Comparison of ENCODE assay signal across 8 cellular contexts in the genomic region with DNA sequence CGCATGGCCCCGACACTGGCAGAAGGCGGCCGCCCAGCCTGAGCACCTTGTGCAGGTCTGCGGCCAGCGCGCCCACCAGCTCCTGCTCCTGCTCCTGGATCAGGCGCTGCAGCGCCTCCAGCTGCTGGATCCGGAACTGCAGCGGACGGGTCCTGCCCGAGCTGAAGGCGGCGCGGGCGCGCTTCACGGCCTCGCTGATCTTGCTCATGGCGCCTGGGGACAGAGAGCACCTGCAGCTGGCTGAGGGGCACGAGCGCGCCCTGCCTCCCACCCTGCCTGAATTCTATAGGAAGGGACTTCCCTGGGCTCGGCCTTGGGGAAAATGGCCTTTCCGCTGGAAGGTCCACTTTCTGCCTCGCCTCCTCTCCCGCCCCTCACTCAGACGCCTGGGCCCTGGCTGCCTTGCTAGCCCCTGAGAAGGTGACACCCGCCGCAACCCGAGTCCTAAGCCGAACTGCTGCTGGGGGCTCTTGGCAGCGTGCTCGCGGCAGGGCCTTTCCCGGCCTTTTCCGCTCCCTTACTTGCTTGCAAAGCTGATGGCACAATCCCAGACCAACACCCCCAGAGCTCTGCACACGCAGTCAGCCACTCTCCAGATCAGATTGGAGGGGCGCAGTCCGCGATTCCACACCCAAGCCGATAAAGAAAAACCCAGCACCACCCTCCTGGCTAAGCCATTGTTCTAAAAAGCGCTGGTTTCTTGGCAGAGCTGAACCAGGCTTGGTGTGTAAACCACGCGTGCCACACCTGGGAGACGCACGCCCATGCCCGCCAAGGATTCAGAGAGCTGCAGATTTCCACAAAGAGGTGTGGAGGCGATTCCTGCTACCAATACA. TPM values are rescaled to one million over a fixed set of nuclear protein-coding genes. Genes with fewer than 3 reads are reported as not detected.
DNase-seq lines count a peak whose midpoint lies in the region; ATAC-seq and TF ChIP-seq lines count a peak whose summit lies in the region.

No MANE protein-coding gene starts in this region.

- no peak for TF ChIP-seq EP300 in neural cell (conservative IDR thresholded peaks at IDR 0.05; ENCODE audit: poor library complexity, severe bottlenecking)

- ATAC-seq in CD4-positive, alpha-beta T cell (ENCODE audit: poor library complexity), result peak; percentile 99
- ATAC-seq in PC-3 (peak; percentile 11; the same call in 1 of the 2 replicates), GM19328 (IDR thresholded peaks at IDR 0.05; ENCODE audit: unreplicated experiment) (no peak)

- no peaks in the 10 kb centered on the region for H3K27me3 ChIP-seq in CD4-positive, alpha-beta T cell (ENCODE audit: control insufficient read depth, insufficient read depth, low read length)
- no peaks in the 10 kb centered on the region for H3K27me3 ChIP-seq in PC-3 (ENCODE audit: low read length)
- H3K27me3 ChIP-seq in neural cell (ENCODE audit: insufficient read depth, low read depth, low read length), result no peaks in the 10 kb centered on the region

- no peaks in the 10 kb centered on the region for H3F3A ChIP-seq in PC-3 (ENCODE audit: low read length, unreplicated experiment)
- no peaks in the 10 kb centered on the region for H3F3A ChIP-seq in neural cell (ENCODE audit: insufficient read depth, low read length, poor library complexity, severe bottlenecking)

- peaks cover 33% of the 10 kb centered on the region for H3K4me1 ChIP-seq in PC-3 (ENCODE audit: insufficient read depth, low read length)

- TF ChIP-seq RAD21 in neural cell (conservative IDR thresholded peaks at IDR 0.05), result no peak

- H3K4me3 ChIP-seq in PC-3 (ENCODE audit: low read length), result no peak overlapping the region
- H3K4me3 ChIP-seq in foreskin fibroblast (ENCODE audit: low read depth in 1 of 2, low read length in 2 of 2), result no peak overlapping the region
- peak overlapping the region; percentile 55 for H3K4me3 ChIP-seq in neural cell (ENCODE audit: low read length)

- H3K9me2 ChIP-seq in PC-3 (replicated peaks; ENCODE audit: low read length) (no peaks in the 10 kb centered on the region), neural cell (ENCODE audit: insufficient read depth, low read length) (no peaks in the 10 kb centered on the region)

- intact Hi-C loops in CD4-positive, alpha-beta T cell (cut with DNase I, micrococcal nuclease), result loop anchor here in 1 of 2 experiments (5.0 kb wide), 1 partner anchor 93 kb away; no protein-coding TSS in a partner anchor
- intact Hi-C loops in PC-3 (cut with micrococcal nuclease), result no loop called here

- no peaks in the 10 kb centered on the region for H3K9me3 Mint-ChIP-seq in CD4-positive, alpha-beta T cell

- peak; percentile 84 for TF ChIP-seq CTCF in CD4-positive, alpha-beta T cell (IDR thresholded peaks at IDR 0.05)
- TF ChIP-seq CTCF in PC-3 (conservative IDR thresholded peaks at IDR 0.05; ENCODE audit: low read depth, low read length), result peak; percentile 68
- TF ChIP-seq CTCF in foreskin fibroblast (IDR thresholded peaks at IDR 0.05; ENCODE audit: low read depth, low read length), result peak; percentile 53
- TF ChIP-seq CTCF in neural cell (IDR thresholded peaks at IDR 0.05; ENCODE audit: poor library complexity, severe bottlenecking), result peak; percentile 76

- H3K27ac ChIP-seq in CD4-positive, alpha-beta T cell (ENCODE audit: low read depth, low read length), result no peak overlapping the region
- H3K27ac ChIP-seq in PC-3 (ENCODE audit: low read length) (no peak overlapping the region), neural cell (ENCODE audit: low read length) (no peak overlapping the region)

- H4K20me1 ChIP-seq in PC-3 (ENCODE audit: low read length) (no peaks in the 10 kb centered on the region), neural cell (ENCODE audit: insufficient read depth) (no peaks in the 10 kb centered on the region)

- H3K9ac ChIP-seq in PC-3 (ENCODE audit: low read length) (no peak overlapping the region), neural cell (ENCODE audit: low read length) (peak overlapping the region; percentile 16)

- DNase-seq in CD4-positive, alpha-beta T cell, result peak; percentile 75 to 89 (median 85)
- peak; percentile 91 for DNase-seq in HEK293T (ENCODE audit: extremely low spot score)
- peak; percentile 79 for DNase-seq in PC-3
- DNase-seq in activated effector memory CD4-positive, alpha-beta T cell treated with anti-CD3 and anti-CD28 coated beads, Interleukin-2, amount 50 U/mL, for 16 hours, result peak; percentile 93
- peak; percentile 40 to 82 for DNase-seq in foreskin fibroblast
- peak; percentile 73 for DNase-seq in stimulated activated naive CD4-positive, alpha-beta T cell treated with Interleukin-2 at 50 U/mL for 16 hours (lab: John Stamatoyannopoulos, UW)

- H3K36me3 ChIP-seq in PC-3 (ENCODE audit: low read depth, low read length), result no peaks in the 10 kb centered on the region
- no peaks in the 10 kb centered on the region for H3K36me3 ChIP-seq in neural cell (ENCODE audit: insufficient read depth, low read length)

- no peaks in the 10 kb centered on the region for H3K27me3 Mint-ChIP-seq in CD4-positive, alpha-beta T cell

- CTCF ChIA-PET in CD4-positive, alpha-beta T cell (lab: Charles Lee), result interaction anchor here (0.5 to 1.5 kb wide), 15 partner anchors 9 to 378 kb away, joined by 3 to 8 read pairs (median 4); a partner anchor contains a TSS
- CTCF ChIA-PET in HEK293T (lab: Yijun Ruan, JAX) (interaction anchor here (0.6 to 3.6 kb wide), 20 partner anchors 8 to 379 kb away, joined by 3 to 16 read pairs (median 3); a partner anchor contains a TSS), PC-3 (lab: Charles Lee) (interaction anchor here (1.0 kb wide), 2 partner anchors 17 to 24 kb away, joined by 3 to 5 read pairs; no protein-coding TSS in a partner anchor)

- no peaks in the 10 kb centered on the region for H3K36me3 Mint-ChIP-seq in CD4-positive, alpha-beta T cell (ENCODE audit: low read depth)

- peak overlapping the region; percentile 66 for H3K4me3 Mint-ChIP-seq in CD4-positive, alpha-beta T cell

- H3K27ac Mint-ChIP-seq in CD4-positive, alpha-beta T cell, result no peak overlapping the region

- H3K4me2 ChIP-seq in PC-3 (ENCODE audit: low read length) (peak overlapping the region; percentile 41; the same call in 1 of the 2 replicates), neural cell (ENCODE audit: low read length) (no peak overlapping the region)

- POLR2A ChIA-PET in CD4-positive, alpha-beta T cell (lab: Charles Lee), result interaction anchor here (1.0 to 2.1 kb wide), 3 partner anchors 21 to 211 kb away, joined by 5 to 16 read pairs (median 5); a partner anchor contains a TSS
- POLR2A ChIA-PET in HEK293T (lab: Yijun Ruan, JAX), result interaction anchor here (0.6 to 4.7 kb wide), 18 partner anchors 8 to 441 kb away, joined by 3 to 46 read pairs (median 4); a partner anchor contains a TSS
- POLR2A ChIA-PET in PC-3 (lab: Charles Lee; ENCODE audit: unreplicated experiment), result no interaction called here

- H3K4me1 Mint-ChIP-seq in CD4-positive, alpha-beta T cell (ENCODE audit: low read depth), result peaks cover 14% of the 10 kb centered on the region

- H3K9me3 ChIP-seq in CD4-positive, alpha-beta T cell (ENCODE audit: control insufficient read depth, low read length), result no peaks in the 10 kb centered on the region
- H3K9me3 ChIP-seq in PC-3 (ENCODE audit: low read length), result no peaks in the 10 kb centered on the region
- H3K9me3 ChIP-seq in neural cell (ENCODE audit: low read length), result no peaks in the 10 kb centered on the region

- no TSS peak for BruUV-seq in PC-3 (replicated peaks; lab: Mats Ljungman, UMichigan)

- H3K79me2 ChIP-seq in PC-3 (ENCODE audit: low read length) (no peaks in the 10 kb centered on the region), neural cell (replicated peaks; ENCODE audit: insufficient read depth, low read length) (no peaks in the 10 kb centered on the region)

- 0 out of 2 replicates have a peak overlapping the region, but pooled peaks have one; percentile 25 for H2AFZ ChIP-seq in PC-3 (ENCODE audit: low read length)
- no peak overlapping the region for H2AFZ ChIP-seq in neural cell (ENCODE audit: low read depth, low read length)

TF ChIP-seq in HEK293T, 16 proteins besides CTCF, POLR2A, EP300 and RAD21 (continues in another document):
- TF ChIP-seq CTBP1 (IDR thresholded peaks at IDR 0.05; ENCODE audit: borderline replicate concordance) (no peak), ARNT (IDR thresholded peaks at IDR 0.05) (0 out of 2 replicates have a peak, but pooled peaks have one; percentile 37), ZNF384 (IDR thresholded peaks at IDR 0.05) (no peak), BHLHE40 (IDR thresholded peaks at IDR 0.05; ENCODE audit: borderline replicate concordance) (no peak), NFRKB (IDR thresholded peaks at IDR 0.05) (no peak), ELF4 (IDR thresholded peaks at IDR 0.05) (no peak), LEF1 (IDR thresholded peaks at IDR 0.05; ENCODE audit: borderline replicate concordance) (no peak), FOXK2 (IDR thresholded peaks at IDR 0.05) (no peak), TARDBP (IDR thresholded peaks at IDR 0.05) (no peak), SP1 (IDR thresholded peaks at IDR 0.05) (no peak), SUZ12 (IDR thresholded peaks at IDR 0.05) (no peak), FOXM1 (IDR thresholded peaks at IDR 0.05; ENCODE audit: borderline replicate concordance) (no peak), HDGF (IDR thresholded peaks at IDR 0.05; ENCODE audit: borderline replicate concordance) (0 out of 2 replicates have a peak, but pooled peaks have one; percentile 87)

TF ChIP-seq in neural cell, 6 proteins besides CTCF, POLR2A, EP300 and RAD21 (continues in another document):
- TF ChIP-seq POLR2AphosphoS5 (IDR thresholded peaks at IDR 0.05), result no peak
- peak; percentile 17 for TF ChIP-seq SMC3 (conservative IDR thresholded peaks at IDR 0.05; ENCODE audit: poor library complexity)

RNA-seq across cellular contexts. Expression of a gene that starts 3.0 kb away (rescaled TPM):
- total RNA-seq in CD4-positive, alpha-beta T cell, result not detected
- 27.9 and 30.1 TPM in 2 replicates for total RNA-seq in PC-3 (2014; rRNA removed)
- polyA plus RNA-seq in neural cell, result 0.10 TPM in 1 of 2 replicates, not detected in the other
- not detected in 2 replicates for polyA minus RNA-seq in neural cell

RNA-seq across cellular contexts. Expression of a gene that starts 28.8 kb away (rescaled TPM):
- not detected for total RNA-seq in CD4-positive, alpha-beta T cell
- 0.17 TPM in 1 of 2 replicates, not detected in the other for total RNA-seq in PC-3 (2014; rRNA removed)
- polyA plus RNA-seq in neural cell, result not detected in 2 replicates
- not detected in 2 replicates for polyA minus RNA-seq in neural cell

Comparison
In these comparisons a context has a peak if more than half of its experiments do, and no peak if none do; other contexts are left out.
1. RNA of a gene that starts 3.0 kb away (total RNA-seq): 27.9 to 30.1 TPM in PC-3; not detected in CD4-positive, alpha-beta T cell; every median in the first group is over 10 times any median in the second.
2. Peak in every context shown above with its lines, with median percentiles within 50 percentile points of each other: DNase-seq and CTCF ChIP-seq.